In the genomic region with DNA sequence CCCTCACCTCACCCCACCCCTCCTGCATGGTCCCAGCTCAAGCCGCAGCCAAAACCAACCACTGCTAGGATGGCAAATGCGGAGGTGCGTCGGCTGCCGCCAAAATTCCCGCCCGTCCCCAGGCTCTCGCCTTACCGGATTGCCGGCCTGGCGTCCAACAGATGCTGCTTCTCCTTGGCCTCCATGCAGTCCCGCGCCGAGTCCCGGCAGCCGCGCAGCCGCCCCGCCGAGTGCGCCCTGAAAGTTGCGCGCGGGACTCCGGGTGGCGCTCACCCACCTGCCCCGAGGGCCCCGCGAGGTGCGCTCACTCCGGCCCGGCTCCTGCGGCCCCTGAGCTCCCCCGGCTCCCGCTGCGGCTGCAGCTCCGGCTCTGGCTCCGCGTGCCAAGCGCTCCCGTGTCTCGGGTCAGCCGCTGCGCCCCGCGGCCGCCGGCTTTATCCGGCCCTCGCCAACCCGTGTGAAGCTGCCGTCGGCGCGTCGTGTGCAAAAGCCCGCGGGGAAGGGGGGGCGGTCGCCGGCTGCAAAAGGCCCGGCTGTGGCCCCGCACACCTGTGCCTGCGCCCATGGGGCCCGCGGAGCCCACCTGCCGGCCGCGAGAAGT, we compare ENCODE assay signal across 12 cellular contexts. TPM values are rescaled to one million over a fixed set of nuclear protein-coding genes. Genes with fewer than 3 reads are reported as not detected.
A peak's percentile ranks its signal among the peaks of the same experiment; 100 is the strongest.
DNase-seq lines count a peak whose midpoint lies in the region; ATAC-seq, FAIRE-seq and TF ChIP-seq lines count a peak whose summit lies in the region.
"Had no signal": no experiment of that assay in that cellular context is flagged by ENCODE, and none has a peak within 500 bp of the region (broad histone marks: within the 10 kb centered on the region; RNA-seq: fewer than 3 reads in every experiment).

A gene with protein sequence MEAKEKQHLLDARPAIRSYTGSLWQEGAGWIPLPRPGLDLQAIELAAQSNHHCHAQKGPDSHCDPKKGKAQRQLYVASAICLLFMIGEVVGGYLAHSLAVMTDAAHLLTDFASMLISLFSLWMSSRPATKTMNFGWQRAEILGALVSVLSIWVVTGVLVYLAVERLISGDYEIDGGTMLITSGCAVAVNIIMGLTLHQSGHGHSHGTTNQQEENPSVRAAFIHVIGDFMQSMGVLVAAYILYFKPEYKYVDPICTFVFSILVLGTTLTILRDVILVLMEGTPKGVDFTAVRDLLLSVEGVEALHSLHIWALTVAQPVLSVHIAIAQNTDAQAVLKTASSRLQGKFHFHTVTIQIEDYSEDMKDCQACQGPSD (minus strand): TSS at position 407 of the 601 bp plus-strand sequence. CDS start 222 bp downstream, at position 185.

- no peak for TF ChIP-seq POLR2A in testis (IDR thresholded peaks at IDR 0.05)

- POLR2A ChIA-PET in activated CD8-positive, alpha-beta T cell treated with anti-CD3 and anti-CD28 coated beads for 36 hours (lab: Charles Lee): no interaction called here
- POLR2A ChIA-PET in activated CD8-positive, alpha-beta T cell treated with anti-CD3 and anti-CD28 coated beads, Interleukin-2, amount 10 ng/mL, durations not matched to agents 7 days and 5 days (lab: Charles Lee): no interaction called here

- no peaks in the 10 kb centered on the region for H4K20me1 ChIP-seq in astrocyte (ENCODE audit: insufficient read depth, low read length)

- no peaks in the 10 kb centered on the region for H3K36me3 Mint-ChIP-seq in activated CD8-positive, alpha-beta T cell treated with anti-CD3 and anti-CD28 coated beads for 36 hours (ENCODE audit: low read depth)
- H3K36me3 Mint-ChIP-seq in activated CD8-positive, alpha-beta T cell treated with anti-CD3 and anti-CD28 coated beads, Interleukin-2, amount 10 ng/mL, durations not matched to agents 7 days and 5 days (ENCODE audit: low read depth): no peaks in the 10 kb centered on the region
- peaks cover 3% of the 10 kb centered on the region for H3K36me3 Mint-ChIP-seq in astrocyte (ENCODE audit: low read depth, unreplicated experiment)

- no peak for FAIRE-seq in astrocyte (lab: Jason Lieb, UNC)
- FAIRE-seq: GM18507 had no signal

- CTCF ChIA-PET in activated CD8-positive, alpha-beta T cell treated with anti-CD3 and anti-CD28 coated beads for 36 hours (lab: Charles Lee): interaction anchor here (1.6 to 5.0 kb wide), 2 partner anchors 9 to 11 kb away, joined by 4 to 31 read pairs; no protein-coding TSS in a partner anchor
- CTCF ChIA-PET in activated CD8-positive, alpha-beta T cell treated with anti-CD3 and anti-CD28 coated beads, Interleukin-2, amount 10 ng/mL, durations not matched to agents 7 days and 5 days (lab: Charles Lee): interaction anchor here (1.9 kb wide), 1 partner anchor 9 kb away, joined by 9 read pairs; no protein-coding TSS in a partner anchor

- H3K9me3 Mint-ChIP-seq in activated CD8-positive, alpha-beta T cell treated with anti-CD3 and anti-CD28 coated beads for 36 hours: no peaks in the 10 kb centered on the region
- H3K9me3 Mint-ChIP-seq in activated CD8-positive, alpha-beta T cell treated with anti-CD3 and anti-CD28 coated beads, Interleukin-2, amount 10 ng/mL, durations not matched to agents 7 days and 5 days (ENCODE audit: insufficient read depth): no peaks in the 10 kb centered on the region
- peaks cover 3% of the 10 kb centered on the region for H3K9me3 Mint-ChIP-seq in astrocyte (ENCODE audit: unreplicated experiment)
- H3K9me3 Mint-ChIP-seq: activated CD4-positive, alpha-beta T cell treated with anti-CD3 and anti-CD28 coated beads, Interleukin-2, amount 10 ng/mL, durations not matched to agents 7 days and 5 days had no signal

- H2AFZ ChIP-seq in astrocyte (ENCODE audit: low read depth, low read length): no peak within 1 kb of the TSS

- H3K79me2 ChIP-seq in astrocyte (ENCODE audit: insufficient read depth, low read length): no peaks in the 10 kb centered on the region

- H3K9ac ChIP-seq in astrocyte (ENCODE audit: low read length): no peak within 1 kb of the TSS

- no peak for TF ChIP-seq CTCF in activated CD8-positive, alpha-beta T cell treated with anti-CD3 and anti-CD28 coated beads for 36 hours (IDR thresholded peaks at IDR 0.05)
- TF ChIP-seq CTCF in astrocyte (IDR thresholded peaks at IDR 0.05; ENCODE audit: insufficient read depth, low read depth, low read length) (no peak), testis (IDR thresholded peaks at IDR 0.05) (no peak)

- H3K27me3 Mint-ChIP-seq in activated CD8-positive, alpha-beta T cell treated with anti-CD3 and anti-CD28 coated beads for 36 hours: peaks cover 54% of the 10 kb centered on the region
- peaks cover 67% of the 10 kb centered on the region for H3K27me3 Mint-ChIP-seq in activated CD8-positive, alpha-beta T cell treated with anti-CD3 and anti-CD28 coated beads, Interleukin-2, amount 10 ng/mL, durations not matched to agents 7 days and 5 days (ENCODE audit: low read depth)
- H3K27me3 Mint-ChIP-seq in astrocyte (ENCODE audit: low read depth, unreplicated experiment): peaks cover 80% of the 10 kb centered on the region

- H3K9me3 ChIP-seq in astrocyte (ENCODE audit: insufficient read depth, low read depth, low read length) (no peaks in the 10 kb centered on the region), testis (no peaks in the 10 kb centered on the region)
- H3K9me3 ChIP-seq: transverse colon had no signal

- H3K27ac ChIP-seq in astrocyte (ENCODE audit: low read depth, low read length) (no peak within 1 kb of the TSS), testis (no peak within 1 kb of the TSS)
- H3K27ac ChIP-seq: transverse colon had no signal

- peak within 1 kb of the TSS; percentile 30 for H3K4me2 ChIP-seq in astrocyte (ENCODE audit: low read length)

- H3K4me3 ChIP-seq in astrocyte (ENCODE audit: insufficient read depth, low read depth, low read length): no peak within 1 kb of the TSS
- peak within 1 kb of the TSS; percentile 32 to 47 for H3K4me3 ChIP-seq in testis

- no peak within 1 kb of the TSS for H3K27ac Mint-ChIP-seq in activated CD8-positive, alpha-beta T cell treated with anti-CD3 and anti-CD28 coated beads for 36 hours
- H3K27ac Mint-ChIP-seq in activated CD8-positive, alpha-beta T cell treated with anti-CD3 and anti-CD28 coated beads, Interleukin-2, amount 10 ng/mL, durations not matched to agents 7 days and 5 days: no peak within 1 kb of the TSS
- H3K27ac Mint-ChIP-seq in astrocyte (ENCODE audit: unreplicated experiment): no peak within 1 kb of the TSS
- H3K27ac Mint-ChIP-seq: activated CD4-positive, alpha-beta T cell treated with anti-CD3 and anti-CD28 coated beads, Interleukin-2, amount 10 ng/mL, durations not matched to agents 7 days and 5 days had no signal

- DNase-seq in activated CD8-positive, alpha-beta T cell treated with anti-CD3 and anti-CD28 coated beads for 36 hours: no peak
- DNase-seq in activated CD8-positive, alpha-beta T cell treated with anti-CD3 and anti-CD28 coated beads, Interleukin-2, amount 10 ng/mL, durations not matched to agents 7 days and 5 days: no peak
- DNase-seq in astrocyte (ENCODE audit: low read depth) (no peak), iPS-NIHi11 (ENCODE audit: low spot score) (peak; percentile 80), testis (no peak), medulla oblongata (ENCODE audit: extremely low spot score) (no peak)
- DNase-seq: activated CD4-positive, alpha-beta T cell treated with anti-CD3 and anti-CD28 coated beads, Interleukin-2, amount 10 ng/mL, durations not matched to agents 7 days and 5 days; transverse colon had no signal

- peaks cover 67% of the 10 kb centered on the region for H3K27me3 ChIP-seq in astrocyte (ENCODE audit: insufficient read depth, low read length)
- no peaks in the 10 kb centered on the region for H3K27me3 ChIP-seq in testis

- intact Hi-C loops in activated CD8-positive, alpha-beta T cell treated with anti-CD3 and anti-CD28 coated beads for 36 hours (cut with micrococcal nuclease): no loop called here
- intact Hi-C loops in testis (cut with DNase I; ENCODE audit: low total_unique reads): no loop called here

- WGBS in testis, 2 donors: 0% methylated on average over 52 of the region's 69 CpGs; no CpG with 5 or more reads in 1 of the 2 donors

- peaks cover 2% of the 10 kb centered on the region for H3K4me1 Mint-ChIP-seq in activated CD8-positive, alpha-beta T cell treated with anti-CD3 and anti-CD28 coated beads for 36 hours (ENCODE audit: low read depth)
- peaks cover 9% of the 10 kb centered on the region for H3K4me1 Mint-ChIP-seq in activated CD8-positive, alpha-beta T cell treated with anti-CD3 and anti-CD28 coated beads, Interleukin-2, amount 10 ng/mL, durations not matched to agents 7 days and 5 days (ENCODE audit: low read depth)
- H3K4me1 Mint-ChIP-seq in astrocyte (ENCODE audit: low read depth, unreplicated experiment): peaks cover 3% of the 10 kb centered on the region

- ATAC-seq in activated CD8-positive, alpha-beta T cell treated with anti-CD3 and anti-CD28 coated beads for 36 hours: peak; percentile 42
- no peak for ATAC-seq in activated CD8-positive, alpha-beta T cell treated with anti-CD3 and anti-CD28 coated beads, Interleukin-2, amount 10 ng/mL, durations not matched to agents 7 days and 5 days
- ATAC-seq in HG02610 (IDR thresholded peaks at IDR 0.05; ENCODE audit: unreplicated experiment): no peak
- no peak for ATAC-seq in HG03442 (IDR thresholded peaks at IDR 0.05; ENCODE audit: unreplicated experiment)

- H3K36me3 ChIP-seq in astrocyte (ENCODE audit: insufficient read depth, low read length): no peaks in the 10 kb centered on the region
- no peaks in the 10 kb centered on the region for H3K36me3 ChIP-seq in testis (ENCODE audit: low read depth, missing control alignments)
- H3K36me3 ChIP-seq: transverse colon had no signal

- H3K4me3 Mint-ChIP-seq in activated CD8-positive, alpha-beta T cell treated with anti-CD3 and anti-CD28 coated beads for 36 hours: no peak within 1 kb of the TSS
- H3K4me3 Mint-ChIP-seq in activated CD8-positive, alpha-beta T cell treated with anti-CD3 and anti-CD28 coated beads, Interleukin-2, amount 10 ng/mL, durations not matched to agents 7 days and 5 days: no peak within 1 kb of the TSS
- H3K4me3 Mint-ChIP-seq in astrocyte (ENCODE audit: unreplicated experiment): no peak within 1 kb of the TSS
- H3K4me3 Mint-ChIP-seq: activated CD4-positive, alpha-beta T cell treated with anti-CD3 and anti-CD28 coated beads, Interleukin-2, amount 10 ng/mL, durations not matched to agents 7 days and 5 days had no signal

- peaks cover 2% of the 10 kb centered on the region for H3K4me1 ChIP-seq in astrocyte (ENCODE audit: insufficient read depth, low read length)
- peaks cover 15% of the 10 kb centered on the region for H3K4me1 ChIP-seq in testis

RNA-seq across cellular contexts. Expression of the gene that starts here (rescaled TPM):
- total RNA-seq in activated CD8-positive, alpha-beta T cell treated with anti-CD3 and anti-CD28 coated beads for 36 hours: not detected
- not detected for total RNA-seq in activated CD8-positive, alpha-beta T cell treated with anti-CD3 and anti-CD28 coated beads, Interleukin-2, amount 10 ng/mL, durations not matched to agents 7 days and 5 days
- not detected in 2 replicates for total RNA-seq in astrocyte
- total RNA-seq in testis: under 1 TPM; 0.24 to 0.87 TPM
- 1.0 TPM for polyA plus RNA-seq in testis (ENCODE audit: insufficient read depth, low read depth, low replicate concordance)
- total RNA-seq: activated CD4-positive, alpha-beta T cell treated with anti-CD3 and anti-CD28 coated beads, Interleukin-2, amount 10 ng/mL, durations not matched to agents 7 days and 5 days had no signal
- polyA plus RNA-seq: BJ had no signal

Comparison
In these comparisons a context has a peak if more than half of its experiments do, and no peak if none do; other contexts are left out.
1. Peak in ATAC-seq in activated CD8-positive, alpha-beta T cell treated with anti-CD3 and anti-CD28 coated beads for 36 hours; RNA of the gene not detected or under 1 TPM.